In genomic region chr10:72322030-72322279, GRCh38 we compare ENCODE assay signal across 1 cellular context.
TF ChIP-seq lines count a peak whose summit lies in the region.

No MANE protein-coding gene starts in this region.

TF ChIP-seq in GM12878, 131 proteins besides CTCF, POLR2A, EP300 and RAD21:
- TF ChIP-seq CREM (IDR thresholded peaks at IDR 0.05; ENCODE audit: low read depth) = no peak
- no peak for TF ChIP-seq SMAD1 (IDR thresholded peaks at IDR 0.05; ENCODE audit: low read depth, partially characterized antibody)
- TF ChIP-seq NR2C1 (IDR thresholded peaks at IDR 0.05) = no peak
- TF ChIP-seq DPF2 (IDR thresholded peaks at IDR 0.05) = no peak
- no peak for TF ChIP-seq SMAD5 (IDR thresholded peaks at IDR 0.05; ENCODE audit: low read depth)
- no peak for TF ChIP-seq ZNF217 (IDR thresholded peaks at IDR 0.05)
- TF ChIP-seq IKZF1 (conservative IDR thresholded peaks at IDR 0.05) = no peak
- TF ChIP-seq MXI1 (IDR thresholded peaks at IDR 0.05; ENCODE audit: low read depth, low read length) = no peak
- no peak for TF ChIP-seq SP1 (IDR thresholded peaks at IDR 0.05; ENCODE audit: low read depth, low read length)
- no peak for TF ChIP-seq NKRF (conservative IDR thresholded peaks at IDR 0.05)
- no peak for TF ChIP-seq TARDBP (IDR thresholded peaks at IDR 0.05; ENCODE audit: borderline replicate concordance)
- no peak for TF ChIP-seq WRNIP1 (IDR thresholded peaks at IDR 0.05; ENCODE audit: borderline replicate concordance, low read depth, low read length)
- TF ChIP-seq CREB1 (IDR thresholded peaks at IDR 0.05; ENCODE audit: low read depth) = no peak
- no peak for TF ChIP-seq MTA3 (IDR thresholded peaks at IDR 0.05; ENCODE audit: borderline replicate concordance, low read length)
- TF ChIP-seq BHLHE40 (IDR thresholded peaks at IDR 0.05; ENCODE audit: borderline replicate concordance in 1 of 2, low read depth in 2 of 2, low read length in 1 of 2) = no peak
- TF ChIP-seq FOXM1 (IDR thresholded peaks at IDR 0.05; ENCODE audit: low read depth, low read length) = no peak
- no peak for TF ChIP-seq ZZZ3 (IDR thresholded peaks at IDR 0.05; ENCODE audit: control insufficient read depth, insufficient read length, low read depth)
- no peak for TF ChIP-seq SREBF1 (IDR thresholded peaks at IDR 0.05; ENCODE audit: low read length)
- TF ChIP-seq NBN (IDR thresholded peaks at IDR 0.05) = no peak
